In the genomic region with DNA sequence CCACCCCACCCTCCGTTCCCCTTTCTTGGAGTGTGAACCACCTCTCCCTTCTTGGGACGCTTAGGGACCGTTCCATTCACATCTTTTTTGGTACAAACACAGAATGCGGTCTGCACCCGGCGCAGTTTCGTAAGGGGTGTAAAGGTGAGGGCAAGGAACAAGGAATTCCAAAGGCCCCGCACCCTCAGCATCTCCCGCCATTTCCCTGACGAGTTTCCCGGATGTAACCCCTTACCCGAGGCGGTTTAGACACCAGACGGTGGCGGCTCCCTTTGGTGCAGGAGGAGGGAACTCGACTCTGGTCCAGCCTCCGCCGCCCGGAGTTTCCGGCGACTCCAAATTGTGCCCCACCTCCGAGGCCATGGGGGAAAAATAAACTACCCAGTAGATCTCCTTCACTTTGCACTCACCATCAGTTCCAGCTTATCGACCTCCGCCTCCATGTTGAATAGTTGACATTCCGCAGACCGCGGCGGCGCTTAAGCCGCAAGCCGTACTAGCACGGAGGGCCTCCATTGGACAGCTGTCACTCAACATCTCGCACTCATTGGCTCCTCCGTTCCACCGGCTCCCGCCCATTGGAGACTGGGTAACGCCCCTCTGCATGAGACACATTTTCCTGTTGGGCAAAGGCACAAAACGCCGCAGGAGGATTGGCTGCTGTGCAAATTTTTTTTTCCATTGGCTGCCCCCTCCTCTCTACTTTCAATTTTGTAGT, we compare ENCODE assay signal across 1 cellular context.
TF ChIP-seq lines count a peak whose summit lies in the region.

TSS of gene SKA2 (minus strand) at position 466 of the 718 bp plus-strand sequence. CDS start at position 443, 23 bp downstream.

TF ChIP-seq in K562, 482 proteins besides CTCF, POLR2A, EP300 and RAD21 (continued from another document and continues in another):
- TF ChIP-seq, protein P1, sequence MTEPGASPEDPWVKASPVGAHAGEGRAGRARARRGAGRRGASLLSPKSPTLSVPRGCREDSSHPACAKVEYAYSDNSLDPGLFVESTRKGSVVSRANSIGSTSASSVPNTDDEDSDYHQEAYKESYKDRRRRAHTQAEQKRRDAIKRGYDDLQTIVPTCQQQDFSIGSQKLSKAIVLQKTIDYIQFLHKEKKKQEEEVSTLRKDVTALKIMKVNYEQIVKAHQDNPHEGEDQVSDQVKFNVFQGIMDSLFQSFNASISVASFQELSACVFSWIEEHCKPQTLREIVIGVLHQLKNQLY (CRISPR knock-in tag; conservative IDR thresholded peaks at IDR 0.05): no peak; a peak in 1 of 4 replicates
- 0 out of 4 replicates have a peak, but pooled peaks of 1 of the 2 experiments have one; percentile 15 for TF ChIP-seq RCOR1 (IDR thresholded peaks at IDR 0.05; ENCODE audit: borderline replicate concordance in 1 of 2, low read depth in 2 of 2, low read length in 2 of 2)
- TF ChIP-seq ZKSCAN8 (CRISPR knock-in tag; IDR thresholded peaks at IDR 0.05): peak; percentile 84; the same call in 1 of the 2 replicates
- TF ChIP-seq, protein P2, sequence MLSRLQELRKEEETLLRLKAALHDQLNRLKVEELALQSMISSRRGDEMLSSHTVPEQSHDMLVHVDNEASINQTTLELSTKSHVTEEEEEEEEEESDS (CRISPR knock-in tag; IDR thresholded peaks at IDR 0.05): no peak
- no peak for TF ChIP-seq EHMT2 (IDR thresholded peaks at IDR 0.05)
- no peak for TF ChIP-seq ADNP (tag; IDR thresholded peaks at IDR 0.05)
- TF ChIP-seq ZNF121 (CRISPR knock-in tag; conservative IDR thresholded peaks at IDR 0.05): no peak
- TF ChIP-seq TAF7 (tag; IDR thresholded peaks at IDR 0.05): peak; percentile 70
- peak in 1 of 3 experiments; percentile 31; a peak in 1 of 6 replicates for TF ChIP-seq ZBTB11 (CRISPR knock-in tag; IDR thresholded peaks at IDR 0.05)
- TF ChIP-seq ATF2 (CRISPR knock-in tag; IDR thresholded peaks at IDR 0.05): no peak
- TF ChIP-seq RBM34 (IDR thresholded peaks at IDR 0.05; ENCODE audit: borderline replicate concordance, insufficient read depth, low read length): no peak
- TF ChIP-seq TAL1 (IDR thresholded peaks at IDR 0.05): no peak
- TF ChIP-seq CAMTA2 (CRISPR knock-in tag; conservative IDR thresholded peaks at IDR 0.05): no peak
- TF ChIP-seq ZFX (CRISPR knock-in tag; IDR thresholded peaks at IDR 0.05): peak; percentile 56
- TF ChIP-seq HNRNPH1 (optimal IDR thresholded peaks at IDR 0.05; ENCODE audit: low read depth, low read length): no peak
- peak; percentile 89 for TF ChIP-seq ZZZ3 (IDR thresholded peaks at IDR 0.05)
- no peak for TF ChIP-seq ZNF3 (CRISPR knock-in tag; IDR thresholded peaks at IDR 0.05)
- TF ChIP-seq OTX1 (CRISPR knock-in tag; IDR thresholded peaks at IDR 0.05): no peak
- no peak for TF ChIP-seq NR4A1 (CRISPR knock-in tag; IDR thresholded peaks at IDR 0.05)
- TF ChIP-seq NR4A1 (tag; IDR thresholded peaks at IDR 0.05): peak; percentile 52; the same call in 1 of the 2 replicates
- TF ChIP-seq NR2C2 (CRISPR knock-in tag; IDR thresholded peaks at IDR 0.05): no peak
- peak; percentile 69 for TF ChIP-seq NR2C2 (tag; IDR thresholded peaks at IDR 0.05)
- TF ChIP-seq E2F6 (IDR thresholded peaks at IDR 0.05; ENCODE audit: borderline replicate concordance in 1 of 2, extremely low read depth in 1 of 2, insufficient read depth in 1 of 2, insufficient read length in 1 of 2, low read depth in 1 of 2, low read length in 1 of 2, poor library complexity in 1 of 2, severe bottlenecking in 1 of 2): peak; percentile 58 to 70
- no peak for TF ChIP-seq ARID2 (IDR thresholded peaks at IDR 0.05)
- TF ChIP-seq ZNF507 (tag; conservative IDR thresholded peaks at IDR 0.05): no peak
- TF ChIP-seq ZNF384 (IDR thresholded peaks at IDR 0.05; ENCODE audit: low read depth, low read length): peak; percentile 91
- TF ChIP-seq CUX1 (CRISPR knock-in tag; IDR thresholded peaks at IDR 0.05): peak; percentile 75; the same call in 1 of the 2 replicates
- TF ChIP-seq U2AF2 (optimal IDR thresholded peaks at IDR 0.05; ENCODE audit: low read depth, low read length): no peak
- TF ChIP-seq CEBPB (tag; IDR thresholded peaks at IDR 0.05): no peak
- no peak for TF ChIP-seq JUNB (CRISPR knock-in tag; conservative IDR thresholded peaks at IDR 0.05)
- no peak for TF ChIP-seq SIRT6 (IDR thresholded peaks at IDR 0.05; ENCODE audit: low read depth, low read length)
- TF ChIP-seq, protein P3, sequence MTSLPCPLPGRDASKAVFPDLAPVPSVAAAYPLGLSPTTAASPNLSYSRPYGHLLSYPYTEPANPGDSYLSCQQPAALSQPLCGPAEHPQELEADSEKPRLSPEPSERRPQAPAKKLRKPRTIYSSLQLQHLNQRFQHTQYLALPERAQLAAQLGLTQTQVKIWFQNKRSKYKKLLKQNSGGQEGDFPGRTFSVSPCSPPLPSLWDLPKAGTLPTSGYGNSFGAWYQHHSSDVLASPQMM (CRISPR knock-in tag; IDR thresholded peaks at IDR 0.05): no peak
- TF ChIP-seq MTA3 (IDR thresholded peaks at IDR 0.05; ENCODE audit: borderline replicate concordance): 0 out of 2 replicates have a peak, but pooled peaks have one; percentile 28
- TF ChIP-seq PURB (CRISPR knock-in tag; IDR thresholded peaks at IDR 0.05; ENCODE audit: low read depth): no peak
- peak; percentile 99 for TF ChIP-seq ASH1L (IDR thresholded peaks at IDR 0.05; ENCODE audit: borderline replicate concordance, low read depth, partially characterized antibody)
- TF ChIP-seq MECOM (CRISPR knock-in tag; IDR thresholded peaks at IDR 0.05): no peak
- TF ChIP-seq PCBP2 (IDR thresholded peaks at IDR 0.05; ENCODE audit: low read depth, low read length, poor library complexity, severe bottlenecking): no peak
- no peak for TF ChIP-seq ZNF444 (CRISPR knock-in tag; IDR thresholded peaks at IDR 0.05)
- peak; percentile 100 for TF ChIP-seq MBD2 (IDR thresholded peaks at IDR 0.05; ENCODE audit: borderline replicate concordance, low read depth)
- TF ChIP-seq NR3C1 (CRISPR knock-in tag; IDR thresholded peaks at IDR 0.05): no peak
- no peak for TF ChIP-seq IRF2 (CRISPR knock-in tag; IDR thresholded peaks at IDR 0.05)
- no peak for TF ChIP-seq ZNF263 (CRISPR knock-in tag; IDR thresholded peaks at IDR 0.05; ENCODE audit: borderline replicate concordance)
- TF ChIP-seq TFAP4 (CRISPR knock-in tag; IDR thresholded peaks at IDR 0.05; ENCODE audit: borderline replicate concordance): peak; percentile 81
- TF ChIP-seq FOXK1 (CRISPR knock-in tag; IDR thresholded peaks at IDR 0.05; ENCODE audit: borderline replicate concordance): no peak
- TF ChIP-seq SMAD4 (CRISPR knock-in tag; conservative IDR thresholded peaks at IDR 0.05): peak; percentile 68; the same call in 1 of the 2 replicates
- TF ChIP-seq ZEB2 (IDR thresholded peaks at IDR 0.05): no peak
- no peak for TF ChIP-seq HNRNPK (IDR thresholded peaks at IDR 0.05; ENCODE audit: low read depth, low read length, poor library complexity, severe bottlenecking)
- TF ChIP-seq TSHZ1 (CRISPR knock-in tag; IDR thresholded peaks at IDR 0.05): no peak
- TF ChIP-seq HNRNPL (IDR thresholded peaks at IDR 0.05; ENCODE audit: low read depth, low read length): no peak
- no peak for TF ChIP-seq PHTF2 (CRISPR knock-in tag; IDR thresholded peaks at IDR 0.05)
- TF ChIP-seq ZC3H4 (CRISPR knock-in tag; IDR thresholded peaks at IDR 0.05; ENCODE audit: borderline replicate concordance): no peak
